In the genomic region with DNA sequence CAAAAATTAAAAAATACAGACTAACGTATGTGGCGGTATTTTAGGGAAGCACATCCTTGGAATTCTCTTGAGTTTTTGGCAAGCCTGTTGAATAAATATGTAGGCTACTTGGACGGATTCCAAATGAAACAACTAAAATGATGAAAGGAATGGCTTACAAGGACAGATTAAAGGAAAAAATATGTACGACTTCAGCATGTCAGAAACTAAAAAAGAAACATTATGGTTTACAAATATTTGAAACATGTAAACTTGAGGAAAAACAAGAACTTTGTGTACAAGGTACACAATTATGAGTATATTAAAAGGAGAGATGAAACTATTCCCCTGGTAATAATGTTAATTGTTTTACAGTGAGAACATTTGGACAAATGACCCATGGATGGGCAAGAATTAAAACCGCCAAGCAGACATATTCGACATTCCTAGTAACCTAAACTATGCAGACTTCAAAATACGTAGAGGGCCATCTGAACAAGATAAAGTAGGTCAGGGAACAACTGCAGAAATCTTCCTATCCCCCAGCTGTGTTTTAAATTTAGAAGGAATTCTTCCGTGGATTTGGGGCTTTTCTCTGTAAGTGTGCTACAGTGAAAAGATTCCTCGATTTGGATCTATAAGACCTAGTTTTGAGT, we compare ENCODE assay signal across 19 cellular contexts. TPM values are rescaled to one million over a fixed set of nuclear protein-coding genes. Genes with fewer than 3 reads are reported as not detected.
DNase-seq lines count a peak whose midpoint lies in the region; ATAC-seq and TF ChIP-seq lines count a peak whose summit lies in the region.
"Had no signal": no experiment of that assay in that cellular context is flagged by ENCODE, and none has a peak within 500 bp of the region (broad histone marks: within the 10 kb centered on the region; RNA-seq: fewer than 3 reads in every experiment).

No MANE protein-coding gene starts in this region.

- peak; percentile 40 for DNase-seq in EL
- no peak for DNase-seq in SK-N-SH
- peak; percentile 74 to 96 for DNase-seq in fibroblast of lung (ENCODE audit: low read depth in 2 of 2)
- DNase-seq in osteocyte (ENCODE audit: extremely low spot score, unreplicated experiment): no peak
- no peak for DNase-seq in Peyer's patch
- DNase-seq in NCI-H1436 (lab: John Stamatoyannopoulos, UW): no peak
- no peak for DNase-seq in uterus
- DNase-seq: activated B cell treated with CpG ODN at 0.5 μM for 24 hours; activated CD8-positive, alpha-beta T cell treated with anti-CD3 and anti-CD28 coated beads, Interleukin-2, amount 10 ng/mL, durations not matched to agents 7 days and 5 days; activated T-cell treated with anti-CD3 and anti-CD28 coated beads, Interleukin-2, amount 50 U/mL, for 72 hours; HFFc6; left cardiac atrium; mucosa of descending colon; occipital lobe; right lobe of liver; stimulated activated CD4-positive, alpha-beta T cell treated with anti-CD3 and anti-CD28 coated beads, Interleukin-2, amount 100 ng/mL, for 48 hours; T-helper 1 cell had no signal

- H3F3A ChIP-seq in SK-N-SH (replicated peaks; ENCODE audit: insufficient read depth): peaks cover 21% of the 10 kb centered on the region

- H2AFZ ChIP-seq in SK-N-SH (ENCODE audit: low read depth) (no peak overlapping the region), fibroblast of lung (ENCODE audit: low read length) (no peak overlapping the region)

- H3K27ac ChIP-seq in SK-N-SH (ENCODE audit: low read depth in 2 of 2, low read length in 1 of 2) (peak overlapping the region; percentile 73 to 85; a peak in 3 of 4 replicates), fibroblast of lung (ENCODE audit: insufficient read depth, low read length) (no peak overlapping the region), Peyer's patch (peak overlapping the region in 2 of 4 donors; percentile 28 to 52), uterus (no peak overlapping the region)
- H3K27ac ChIP-seq: right lobe of liver, suprapubic skin had no signal

- peak overlapping the region; percentile 65 for H3K4me3 Mint-ChIP-seq in osteocyte (ENCODE audit: unreplicated experiment)
- H3K4me3 Mint-ChIP-seq: activated B cell treated with CpG ODN at 0.5 μM for 24 hours; activated CD8-positive, alpha-beta T cell treated with anti-CD3 and anti-CD28 coated beads, Interleukin-2, amount 10 ng/mL, durations not matched to agents 7 days and 5 days; activated T-cell treated with anti-CD3 and anti-CD28 coated beads, Interleukin-2, amount 50 U/mL, for 72 hours had no signal

- H3K27ac Mint-ChIP-seq in osteocyte (ENCODE audit: unreplicated experiment): peak overlapping the region; percentile 89
- H3K27ac Mint-ChIP-seq: activated B cell treated with CpG ODN at 0.5 μM for 24 hours; activated CD8-positive, alpha-beta T cell treated with anti-CD3 and anti-CD28 coated beads, Interleukin-2, amount 10 ng/mL, durations not matched to agents 7 days and 5 days; activated T-cell treated with anti-CD3 and anti-CD28 coated beads, Interleukin-2, amount 50 U/mL, for 72 hours; HFFc6 had no signal

- CTCF ChIA-PET in SK-N-SH (lab: Yijun Ruan, JAX): no interaction called here

- peaks cover 84% of the 10 kb centered on the region for H3K79me2 ChIP-seq in SK-N-SH (ENCODE audit: insufficient read depth)
- no peaks in the 10 kb centered on the region for H3K79me2 ChIP-seq in fibroblast of lung (ENCODE audit: control insufficient read depth, insufficient read depth, low read length)

- H3K9me3 ChIP-seq in SK-N-SH (peaks cover 5% of the 10 kb centered on the region; the same call in 1 of the 2 replicates), fibroblast of lung (ENCODE audit: control insufficient read depth, insufficient read depth, low read depth, low read length) (no peaks in the 10 kb centered on the region), Peyer's patch (no peaks in the 10 kb centered on the region), uterus (no peaks in the 10 kb centered on the region)
- H3K9me3 ChIP-seq: mucosa of descending colon, right lobe of liver, suprapubic skin had no signal

- POLR2A ChIA-PET in SK-N-SH (lab: Yijun Ruan, JAX): no interaction called here

- no peaks in the 10 kb centered on the region for H3K27me3 Mint-ChIP-seq in osteocyte (ENCODE audit: unreplicated experiment)
- H3K27me3 Mint-ChIP-seq: activated B cell treated with CpG ODN at 0.5 μM for 24 hours had no signal

- TF ChIP-seq CTCF in SK-N-SH (IDR thresholded peaks at IDR 0.05): no peak
- no peak for TF ChIP-seq CTCF in fibroblast of lung (conservative IDR thresholded peaks at IDR 0.05 in 1 of 2, IDR thresholded peaks at IDR 0.05 in 1 of 2; ENCODE audit: low read depth in 1 of 2, low read length in 2 of 2)
- TF ChIP-seq CTCF in osteocyte (IDR thresholded peaks at IDR 0.05): no peak
- no peak for TF ChIP-seq CTCF in Peyer's patch (IDR thresholded peaks at IDR 0.05)
- TF ChIP-seq CTCF in uterus (IDR thresholded peaks at IDR 0.05): no peak

- peaks cover 12% of the 10 kb centered on the region for H3K36me3 Mint-ChIP-seq in osteocyte (ENCODE audit: unreplicated experiment)

- WGBS in SK-N-SH (ENCODE audit: low lambda C conversion rate): 43% methylated on average over 9 of the region's 9 CpGs

- H3K9ac ChIP-seq in SK-N-SH (peak overlapping the region; percentile 13; the same call in 1 of the 2 replicates), fibroblast of lung (ENCODE audit: insufficient read depth, low read length) (no peak overlapping the region)

- H3K4me3 ChIP-seq in SK-N-SH (ENCODE audit: low read depth in 2 of 2, low read length in 1 of 2) (peak overlapping the region; percentile 9 to 13; a peak in 1 of 4 replicates), fibroblast of lung (replicated peaks in 1 of 4; ENCODE audit: control extremely low read depth in 1 of 4, insufficient read depth in 1 of 4, low read depth in 3 of 4, low read length in 4 of 4) (peak overlapping the region in 1 of 4 experiments; percentile 38), Peyer's patch (no peak overlapping the region), uterus (no peak overlapping the region)
- H3K4me3 ChIP-seq: mucosa of descending colon, right lobe of liver, suprapubic skin had no signal

- peaks cover 10% of the 10 kb centered on the region for H3K9me3 Mint-ChIP-seq in osteocyte (ENCODE audit: unreplicated experiment)
- H3K9me3 Mint-ChIP-seq: activated B cell treated with CpG ODN at 0.5 μM for 24 hours; activated T-cell treated with anti-CD3 and anti-CD28 coated beads, Interleukin-2, amount 50 U/mL, for 72 hours had no signal

- H3K9me2 ChIP-seq in SK-N-SH: no peaks in the 10 kb centered on the region

- TF ChIP-seq RAD21 in SK-N-SH (IDR thresholded peaks at IDR 0.05; ENCODE audit: low read length): no peak

- H3K27me3 ChIP-seq in SK-N-SH (ENCODE audit: insufficient read depth) (no peaks in the 10 kb centered on the region), fibroblast of lung (ENCODE audit: control insufficient read depth, insufficient read depth, low read length) (no peaks in the 10 kb centered on the region), Peyer's patch (no peaks in the 10 kb centered on the region), uterus (no peaks in the 10 kb centered on the region)
- H3K27me3 ChIP-seq: suprapubic skin had no signal

- intact Hi-C loops in uterus (cut with DNase I; ENCODE audit: low total_unique reads): no loop called here

- TF ChIP-seq POLR2A in Peyer's patch (IDR thresholded peaks at IDR 0.05) (no peak), uterus (IDR thresholded peaks at IDR 0.05) (no peak)

- H3K36me3 ChIP-seq in SK-N-SH (replicated peaks in 1 of 2; ENCODE audit: control insufficient read depth in 1 of 2, insufficient read depth in 2 of 2, low read length in 1 of 2) (peaks cover 0 to 28% of the 10 kb centered on the region in 2 experiments), fibroblast of lung (ENCODE audit: control insufficient read depth, insufficient read depth, low read length) (no peaks in the 10 kb centered on the region), Peyer's patch (no peaks in the 10 kb centered on the region), uterus (no peaks in the 10 kb centered on the region)
- H3K36me3 ChIP-seq: right lobe of liver, suprapubic skin had no signal

- H3K4me1 ChIP-seq in SK-N-SH (ENCODE audit: control insufficient read depth in 1 of 2, insufficient read depth in 2 of 2, low read depth in 1 of 2, low read length in 1 of 2) (peaks cover 0 to 9% of the 10 kb centered on the region in 2 experiments; a peak in 2 of 4 replicates), fibroblast of lung (ENCODE audit: control insufficient read depth, extremely low read depth, insufficient read depth, low read length) (no peaks in the 10 kb centered on the region), Peyer's patch (no peaks in the 10 kb centered on the region), uterus (no peaks in the 10 kb centered on the region)
- H3K4me1 ChIP-seq: right lobe of liver, suprapubic skin had no signal

- peaks cover 82% of the 10 kb centered on the region for H3K4me1 Mint-ChIP-seq in osteocyte (ENCODE audit: unreplicated experiment)
- H3K4me1 Mint-ChIP-seq: activated B cell treated with CpG ODN at 0.5 μM for 24 hours had no signal

- H4K20me1 ChIP-seq in SK-N-SH (ENCODE audit: insufficient read depth) (no peaks in the 10 kb centered on the region), fibroblast of lung (ENCODE audit: control insufficient read depth, extremely low read depth, insufficient read depth, low read length) (no peaks in the 10 kb centered on the region)

- ATAC-seq in GM19351 (IDR thresholded peaks at IDR 0.05; ENCODE audit: unreplicated experiment): no peak
- ATAC-seq: activated CD8-positive, alpha-beta T cell treated with anti-CD3 and anti-CD28 coated beads, Interleukin-2, amount 10 ng/mL, durations not matched to agents 7 days and 5 days; activated T-cell treated with anti-CD3 and anti-CD28 coated beads, Interleukin-2, amount 50 U/mL, for 72 hours; left cardiac atrium; mucosa of descending colon; right lobe of liver had no signal

- TF ChIP-seq EP300 in SK-N-SH (IDR thresholded peaks at IDR 0.05; ENCODE audit: borderline replicate concordance in 1 of 2, low read depth in 1 of 2, low read length in 1 of 2): peak in 1 of 2 experiments; percentile 43; a peak in 2 of 4 replicates

- H3K4me2 ChIP-seq in SK-N-SH: peak overlapping the region; percentile 48; the same call in 1 of the 2 replicates
- H3K4me2 ChIP-seq in fibroblast of lung (ENCODE audit: extremely low read depth, insufficient read depth, low read length): peak overlapping the region; percentile 67

TF ChIP-seq in SK-N-SH, 30 proteins besides CTCF, POLR2A, EP300 and RAD21 (continues in another document):
- TF ChIP-seq EZH2phosphoT487 (IDR thresholded peaks at IDR 0.05; ENCODE audit: borderline replicate concordance, low read depth) (no peak), RXRA (IDR thresholded peaks at IDR 0.05; ENCODE audit: borderline replicate concordance, low read depth) (0 out of 2 replicates have a peak, but pooled peaks have one; percentile 5), MEF2A (IDR thresholded peaks at IDR 0.05; ENCODE audit: borderline replicate concordance, low read depth) (no peak)

RNA-seq across cellular contexts. Expression of gene EDIL3, which starts 12.5 kb away (rescaled TPM):
- polyA plus RNA-seq in SK-N-SH (2012; rRNA removed) (51.5 and 82.9 TPM in 2 replicates), fibroblast of lung (8.1 and 149 TPM in 2 replicates)
- polyA plus RNA-seq in SK-N-SH (2012; cell fraction: cytosol; rRNA removed): 103 and 109 TPM in 2 replicates
- 27.9 and 72.1 TPM in 2 replicates for polyA plus RNA-seq in SK-N-SH (2012; cell fraction: nucleus; rRNA removed)
- total RNA-seq in fibroblast of lung (9.2 and 12.1 TPM in 2 replicates), osteocyte (470 and 495 TPM in 2 replicates), Peyer's patch (10 to 100 TPM in 1 of 4 donors, 1 to 10 TPM in 3; 6.0 to 18.2 (median 6.4) TPM), uterus (10 to 100 TPM; 15.1 to 60.0 (median 28.4) TPM)
- polyA plus RNA-seq in fibroblast of lung (2012): 4.2 and 79.8 TPM in 2 replicates
- 6.0 and 16.3 TPM in 2 replicates for polyA minus RNA-seq in fibroblast of lung (ENCODE audit: low replicate concordance)
- total RNA-seq: activated B cell treated with CpG ODN at 0.5 μM for 24 hours; activated CD8-positive, alpha-beta T cell treated with anti-CD3 and anti-CD28 coated beads, Interleukin-2, amount 10 ng/mL, durations not matched to agents 7 days and 5 days; activated T-cell treated with anti-CD3 and anti-CD28 coated beads, Interleukin-2, amount 50 U/mL, for 72 hours had no signal

Comparison
In these comparisons a context has a peak if more than half of its experiments do, and no peak if none do; other contexts are left out.
1. DNase-seq: peak in EL (single experiment) and fibroblast of lung (2 of 2); none in SK-N-SH (single experiment), osteocyte (single experiment), Peyer's patch (0 of 3), NCI-H1436 (single experiment) and uterus (0 of 2).
2. H3K27ac ChIP-seq: peak in SK-N-SH (2 of 2); none in fibroblast of lung (single experiment) and uterus (0 of 2).
3. H3K4me3 ChIP-seq: peak in SK-N-SH (2 of 2); none in Peyer's patch (0 of 4) and uterus (0 of 2).